In genomic region chr14:28766505-28767238, GRCh38 we compare ENCODE assay signal across 1 cellular context.
TF ChIP-seq lines count a peak whose summit lies in the region.

Gene FOXG1 (plus strand): TSS chr14:28766787. CDS start chr14:28767280, 493 bp downstream.

TF ChIP-seq in K562, 482 proteins besides CTCF, POLR2A, EP300 and RAD21 (continued from another document):
- peak in 1 of 2 experiments; percentile 88 for TF ChIP-seq E2F6 (IDR thresholded peaks at IDR 0.05; ENCODE audit: borderline replicate concordance in 1 of 2, extremely low read depth in 1 of 2, insufficient read depth in 1 of 2, insufficient read length in 1 of 2, low read depth in 1 of 2, low read length in 1 of 2, poor library complexity in 1 of 2, severe bottlenecking in 1 of 2)
- 0 out of 4 replicates have a peak, but pooled peaks of 1 of the 2 experiments have one; percentile 39 for TF ChIP-seq MAZ (CRISPR knock-in tag; conservative IDR thresholded peaks at IDR 0.05 in 1 of 2, IDR thresholded peaks at IDR 0.05 in 1 of 2)
- TF ChIP-seq ATF6 (CRISPR knock-in tag; IDR thresholded peaks at IDR 0.05): no peak
- TF ChIP-seq NFYB (IDR thresholded peaks at IDR 0.05; ENCODE audit: extremely low read depth, insufficient read length): peak; percentile 21
- 0 out of 2 replicates have a peak, but pooled peaks have one; percentile 1 for TF ChIP-seq EGR1 (conservative IDR thresholded peaks at IDR 0.05)
- TF ChIP-seq UBTF (IDR thresholded peaks at IDR 0.05; ENCODE audit: borderline replicate concordance in 1 of 2, low read depth in 2 of 2, low read length in 2 of 2): peak in 1 of 2 experiments; percentile 76; a peak in 2 of 4 replicates
- TF ChIP-seq KDM5B (IDR thresholded peaks at IDR 0.05; ENCODE audit: insufficient replicate concordance, low read depth, low read length): peak; percentile 28
- TF ChIP-seq MYC (IDR thresholded peaks at IDR 0.05; ENCODE audit: low read depth, low read length): 0 out of 2 replicates have a peak, but pooled peaks have one; percentile 24
- no peak for TF ChIP-seq MYC (CRISPR knock-in tag; IDR thresholded peaks at IDR 0.05; ENCODE audit: borderline replicate concordance, low read depth)
- TF ChIP-seq ZBTB7A (IDR thresholded peaks at IDR 0.05; ENCODE audit: borderline replicate concordance, control insufficient read depth, low read depth, low read length): peak; percentile 78; the same call in 1 of the 2 replicates
- peak; percentile 93 for TF ChIP-seq VEZF1 (CRISPR knock-in tag; IDR thresholded peaks at IDR 0.05)
- no peak for TF ChIP-seq ZFP91 (CRISPR knock-in tag; IDR thresholded peaks at IDR 0.05)
- TF ChIP-seq EP400 (IDR thresholded peaks at IDR 0.05): 0 out of 2 replicates have a peak, but pooled peaks have one; percentile 4
- TF ChIP-seq PHB2 (IDR thresholded peaks at IDR 0.05; ENCODE audit: low read depth): no peak
- TF ChIP-seq ZNF695 (CRISPR knock-in tag; IDR thresholded peaks at IDR 0.05): no peak
- no peak for TF ChIP-seq TRIM25 (IDR thresholded peaks at IDR 0.05; ENCODE audit: borderline replicate concordance)
- peak; percentile 9; the same call in 1 of the 2 replicates for TF ChIP-seq POLR2AphosphoS5 (IDR thresholded peaks at IDR 0.05; ENCODE audit: control insufficient read depth, insufficient read depth, low read depth, low read length)
- TF ChIP-seq RBFOX2 (IDR thresholded peaks at IDR 0.05; ENCODE audit: low read depth, low read length): 0 out of 2 replicates have a peak, but pooled peaks have one; percentile 46
- TF ChIP-seq ZNF407 (IDR thresholded peaks at IDR 0.05; ENCODE audit: low read depth): no peak
- TF ChIP-seq CCNT2 (IDR thresholded peaks at IDR 0.05; ENCODE audit: borderline replicate concordance, extremely low read depth, insufficient read length, low read depth, low read length): peak; percentile 43
- TF ChIP-seq POLR2G (IDR thresholded peaks at IDR 0.05; ENCODE audit: low read depth, low read length): peak; percentile 80
- TF ChIP-seq ZNF146 (CRISPR knock-in tag; IDR thresholded peaks at IDR 0.05; ENCODE audit: unreplicated experiment): no peak
- no peak for TF ChIP-seq TOE1 (IDR thresholded peaks at IDR 0.05; ENCODE audit: borderline replicate concordance)
- no peak for TF ChIP-seq TOE1 (CRISPR knock-in tag; IDR thresholded peaks at IDR 0.05; ENCODE audit: borderline replicate concordance, low read depth)
- TF ChIP-seq POLR2H (tag; IDR thresholded peaks at IDR 0.05; ENCODE audit: low read depth): 0 out of 2 replicates have a peak, but pooled peaks have one; percentile 34
- TF ChIP-seq NFIC (IDR thresholded peaks at IDR 0.05): no peak
- peak; percentile 55 for TF ChIP-seq TBP (optimal IDR thresholded peaks at IDR 0.05; ENCODE audit: low read depth, low read length)
TF ChIP-seq in K562: peak in this region for 21.
